ENCODE assay signal across 10 cellular contexts in the genomic region with DNA sequence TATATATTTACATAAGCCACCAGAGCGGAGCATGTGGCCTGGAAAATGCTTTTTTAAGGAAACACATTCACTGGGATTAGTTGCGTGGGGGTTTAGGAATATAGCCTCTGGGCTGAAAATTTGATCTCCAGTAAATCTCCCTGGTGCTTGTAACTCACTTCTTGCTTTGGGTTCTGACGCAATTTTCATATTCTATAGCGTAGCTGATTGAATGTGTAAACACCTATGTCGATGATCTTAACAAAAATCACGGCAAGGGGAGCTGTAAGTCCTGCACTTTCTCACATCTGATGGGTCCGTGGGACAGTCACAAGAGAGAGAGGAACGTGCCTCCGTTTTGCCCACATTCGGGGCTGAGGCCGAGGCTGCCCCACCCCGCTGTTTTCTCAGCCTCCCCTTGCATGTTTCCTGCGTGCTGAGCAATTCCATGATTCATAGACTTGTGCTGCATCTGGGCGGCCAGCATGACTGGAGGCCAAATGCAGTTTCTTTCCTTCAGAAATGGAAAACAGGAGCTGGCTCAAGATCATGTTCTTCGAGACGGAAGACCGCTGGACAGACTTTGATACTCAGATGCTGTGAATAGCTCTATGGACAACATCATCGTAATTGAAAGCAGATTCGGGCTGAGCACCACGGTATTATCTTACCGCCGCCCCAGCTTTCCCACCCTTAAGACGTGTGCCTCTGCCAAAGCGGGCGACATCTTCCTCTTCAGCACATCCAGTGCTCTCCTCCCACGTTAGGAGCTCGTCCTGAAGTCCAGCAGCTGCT.
DNase-seq lines count a peak whose midpoint lies in the region; ATAC-seq, FAIRE-seq and TF ChIP-seq lines count a peak whose summit lies in the region.
"Had no signal": no experiment of that assay in that cellular context is flagged by ENCODE, and none has a peak within 500 bp of the region (broad histone marks: within the 10 kb centered on the region; RNA-seq: fewer than 3 reads in every experiment).

No MANE protein-coding gene starts in this region.

- peak overlapping the region; percentile 91 for H3K27ac Mint-ChIP-seq in HFFc6
- H3K27ac Mint-ChIP-seq: natural killer cell, WTC11 had no signal

- ATAC-seq in upper lobe of right lung: peak; percentile 42
- ATAC-seq in HG02973 (IDR thresholded peaks at IDR 0.05; ENCODE audit: unreplicated experiment): no peak
- no peak for ATAC-seq in HG02884 (IDR thresholded peaks at IDR 0.05; ENCODE audit: unreplicated experiment)
- ATAC-seq: natural killer cell, WTC11 had no signal

- DNase-seq in HFFc6: peak; percentile 71
- peak; percentile 76 for DNase-seq in bronchial epithelial cell (ENCODE audit: low read depth)
- peak; percentile 71 for DNase-seq in left kidney (ENCODE audit: low read depth, low spot score)
- no peak for DNase-seq in upper lobe of right lung
- no peak for DNase-seq in frontal cortex (ENCODE audit: low spot score in 2 of 2)
- DNase-seq: natural killer cell had no signal

- H3K4me3 Mint-ChIP-seq in HFFc6: peak overlapping the region; percentile 88
- H3K4me3 Mint-ChIP-seq: activated naive CD4-positive, alpha-beta T cell treated with anti-CD3 and anti-CD28 coated beads, Interleukin-2, amount 50 U/mL, for 24 hours; natural killer cell; WTC11 had no signal

- H3K4me3 ChIP-seq in bronchial epithelial cell (ENCODE audit: low read depth, low read length) (peak overlapping the region; percentile 29), upper lobe of right lung (no peak overlapping the region)

- FAIRE-seq in bronchial epithelial cell (lab: Jason Lieb, UNC) (peak; percentile 40), frontal cortex (lab: Jason Lieb, UNC) (no peak)

- no peak overlapping the region for H3K27ac ChIP-seq in upper lobe of right lung

- H3K36me3 Mint-ChIP-seq in HFFc6 (ENCODE audit: low read depth): no peaks in the 10 kb centered on the region; the same call in 1 of the 2 replicates
- H3K36me3 Mint-ChIP-seq: natural killer cell, WTC11 had no signal

- peaks cover 26% of the 10 kb centered on the region for H3K4me1 Mint-ChIP-seq in HFFc6 (ENCODE audit: low read depth)
- H3K4me1 Mint-ChIP-seq: activated naive CD4-positive, alpha-beta T cell treated with anti-CD3 and anti-CD28 coated beads, Interleukin-2, amount 50 U/mL, for 24 hours; natural killer cell; WTC11 had no signal

- H3K9me3 Mint-ChIP-seq in HFFc6: peaks cover 15% of the 10 kb centered on the region
- H3K9me3 Mint-ChIP-seq: natural killer cell had no signal

- H3K36me3 ChIP-seq in bronchial epithelial cell (ENCODE audit: control insufficient read depth, insufficient read depth, low read length) (no peaks in the 10 kb centered on the region), upper lobe of right lung (no peaks in the 10 kb centered on the region)

- peaks cover 9% of the 10 kb centered on the region for H3K27me3 Mint-ChIP-seq in HFFc6 (ENCODE audit: insufficient read depth)

- no peak for TF ChIP-seq CTCF in HFFc6 (IDR thresholded peaks at IDR 0.05)
- TF ChIP-seq CTCF in bronchial epithelial cell (IDR thresholded peaks at IDR 0.05; ENCODE audit: insufficient read depth, low read length, severe bottlenecking): no peak
- no peak for TF ChIP-seq CTCF in upper lobe of right lung (IDR thresholded peaks at IDR 0.05)

- H3K27me3 ChIP-seq in bronchial epithelial cell (ENCODE audit: control insufficient read depth, insufficient read depth, low read length) (no peaks in the 10 kb centered on the region), upper lobe of right lung (peaks cover 6% of the 10 kb centered on the region)

- intact Hi-C loops in upper lobe of right lung (cut with DNase I): no loop called here

- H3K9me3 ChIP-seq in upper lobe of right lung: no peaks in the 10 kb centered on the region

- no peaks in the 10 kb centered on the region for H3K4me1 ChIP-seq in upper lobe of right lung

Comparison
In these comparisons a context has a peak if more than half of its experiments do, and no peak if none do; other contexts are left out.
1. DNase-seq: peak in HFFc6 (single experiment), bronchial epithelial cell (single experiment) and left kidney (single experiment); none in upper lobe of right lung (single experiment) and frontal cortex (0 of 2).